11 cellular contexts compared by ENCODE assay signal in genomic region chr4:2141762-2142520, GRCh38.
A peak's percentile ranks its signal among the peaks of the same experiment; 100 is the strongest.
DNase-seq lines count a peak whose midpoint lies in the region; ATAC-seq, FAIRE-seq and TF ChIP-seq lines count a peak whose summit lies in the region.
"Had no signal": no experiment of that assay in that cellular context is flagged by ENCODE, and none has a peak within 500 bp of the region (broad histone marks: within the 10 kb centered on the region; RNA-seq: fewer than 3 reads in every experiment).

No MANE protein-coding gene starts in this region.

- TF ChIP-seq RAD21 in H1 (IDR thresholded peaks at IDR 0.05 in 1 of 2, conservative IDR thresholded peaks at IDR 0.05 in 1 of 2; ENCODE audit: low read depth in 2 of 2, low read length in 2 of 2): no peak

- ATAC-seq in HG03095 (IDR thresholded peaks at IDR 0.05; ENCODE audit: unreplicated experiment): no peak
- ATAC-seq: HCT116 had no signal

- CTCF ChIA-PET in H1 (lab: Charles Lee; ENCODE audit: partially characterized antibody): interaction anchor here (0.5 to 0.9 kb wide), 4 partner anchors 48 to 1010 kb away, joined by 3 to 6 read pairs (median 4); no protein-coding TSS in a partner anchor

- H4K20me1 ChIP-seq in H1 (replicated peaks in 1 of 2; ENCODE audit: control insufficient read depth in 1 of 2, insufficient read depth in 2 of 2, low read length in 2 of 2): peaks cover 8 to 12% of the 10 kb centered on the region in 2 experiments
- H4K20me1 ChIP-seq in smooth muscle cell (ENCODE audit: low read depth): no peaks in the 10 kb centered on the region

- no peak overlapping the region for H2BK120ac ChIP-seq in H1 (replicated peaks; ENCODE audit: low read depth, low read length)

- no peak overlapping the region for H3K56ac ChIP-seq in H1 (replicated peaks; ENCODE audit: insufficient read length, low read depth, low read length)

- H3K4me3 ChIP-seq in H1 (ENCODE audit: extremely low read depth in 1 of 4, insufficient read depth in 2 of 4, low read depth in 3 of 4, low read length in 4 of 4) (no peak overlapping the region), smooth muscle cell (no peak overlapping the region)
- H3K4me3 ChIP-seq: Peyer's patch had no signal

- H3K36me3 ChIP-seq in H1 (ENCODE audit: control insufficient read depth in 2 of 4, insufficient read depth in 4 of 4, low read length in 3 of 4) (no peaks in the 10 kb centered on the region), smooth muscle cell (ENCODE audit: low read depth) (no peaks in the 10 kb centered on the region)
- H3K36me3 ChIP-seq: Peyer's patch had no signal

- H3K79me2 ChIP-seq in H1 (ENCODE audit: control insufficient read depth in 1 of 2, insufficient read depth in 2 of 2, low read length in 2 of 2): no peaks in the 10 kb centered on the region
- H3K79me2 ChIP-seq in smooth muscle cell (ENCODE audit: low read depth): no peaks in the 10 kb centered on the region

- no peak overlapping the region for H2BK5ac ChIP-seq in H1 (ENCODE audit: low read depth, low read length)

- in situ Hi-C loops in G401 (cut with HindIII; ENCODE audit: low sequenced_read_pairs): no loop called here

- no peak overlapping the region for H3K14ac ChIP-seq in H1 (ENCODE audit: insufficient read length)

- FAIRE-seq in H1 (lab: Jason Lieb, UNC): no peak

- no peak overlapping the region for H4K5ac ChIP-seq in H1 (ENCODE audit: insufficient read length, low read depth, low read length)

- H3K23me2 ChIP-seq in H1 (ENCODE audit: low read depth, low read length): no peaks in the 10 kb centered on the region

- no peak overlapping the region for H3K23ac ChIP-seq in H1 (ENCODE audit: insufficient read length)

- peak overlapping the region; percentile 63 for H4K8ac ChIP-seq in H1 (ENCODE audit: extremely low read depth, insufficient read depth, low read length)

- peaks cover 21 to 81% (median 52%) of the 10 kb centered on the region in 4 experiments for H3K27me3 ChIP-seq in H1 (replicated peaks in 1 of 4; ENCODE audit: control insufficient read depth in 3 of 4, extremely low read depth in 1 of 4, insufficient read depth in 3 of 4, low read length in 3 of 4)
- H3K27me3 ChIP-seq in smooth muscle cell (ENCODE audit: low read depth): no peaks in the 10 kb centered on the region
- H3K27me3 ChIP-seq: Peyer's patch had no signal

- H3K9me3 ChIP-seq in H1 (ENCODE audit: insufficient read depth in 2 of 2, low read depth in 1 of 2, low read length in 1 of 2): no peaks in the 10 kb centered on the region
- H3K9me3 ChIP-seq in smooth muscle cell (replicated peaks; ENCODE audit: low read depth): no peaks in the 10 kb centered on the region
- H3K9me3 ChIP-seq: Peyer's patch had no signal

- H3K9ac ChIP-seq in H1 (replicated peaks in 1 of 4; ENCODE audit: extremely low read depth in 1 of 4, low read depth in 3 of 4, low read length in 3 of 4): no peak overlapping the region
- no peak overlapping the region for H3K9ac ChIP-seq in smooth muscle cell (ENCODE audit: low read depth)

- no peak overlapping the region for H3K4ac ChIP-seq in H1 (replicated peaks; ENCODE audit: insufficient read length, low read depth, low read length)

- no peak overlapping the region for H2BK15ac ChIP-seq in H1 (ENCODE audit: low read length)

- H2AK5ac ChIP-seq in H1 (ENCODE audit: low read depth, low read length): no peak overlapping the region

- H3K4me1 ChIP-seq in H1 (replicated peaks in 1 of 4; ENCODE audit: control insufficient read depth in 3 of 4, insufficient read depth in 4 of 4, low read length in 3 of 4): peaks cover 0 to 5% (median 4%) of the 10 kb centered on the region in 4 experiments; a peak in 6 of 7 replicates
- H3K4me1 ChIP-seq in smooth muscle cell (ENCODE audit: low read depth): no peaks in the 10 kb centered on the region
- H3K4me1 ChIP-seq: Peyer's patch had no signal

- no peak for TF ChIP-seq EP300 in H1 (IDR thresholded peaks at IDR 0.05; ENCODE audit: borderline replicate concordance in 1 of 2, low read depth in 2 of 2, low read length in 2 of 2)

- H2BK20ac ChIP-seq in H1 (ENCODE audit: low read length): no peak overlapping the region

- H3K18ac ChIP-seq in H1 (ENCODE audit: extremely low read depth, low read length): no peak overlapping the region

- TF ChIP-seq POLR2A in H1 (IDR thresholded peaks at IDR 0.05; ENCODE audit: control extremely low read depth in 1 of 2, low read depth in 2 of 2, low read length in 2 of 2): no peak

- H3K79me1 ChIP-seq in H1 (ENCODE audit: low read depth, low read length): no peaks in the 10 kb centered on the region

- H3K4me2 ChIP-seq in H1 (ENCODE audit: insufficient read depth in 1 of 2, low read depth in 2 of 2, low read length in 2 of 2) (no peak overlapping the region), smooth muscle cell (no peak overlapping the region)

- no peak overlapping the region for H3K27ac ChIP-seq in H1 (ENCODE audit: low read depth, low read length)
- no peak overlapping the region for H3K27ac ChIP-seq in smooth muscle cell (ENCODE audit: low read depth)
- H3K27ac ChIP-seq: Peyer's patch had no signal

- no peak overlapping the region for H2AFZ ChIP-seq in H1 (ENCODE audit: low read length)
- peak overlapping the region; percentile 54 for H2AFZ ChIP-seq in smooth muscle cell (ENCODE audit: low read depth)

- POLR2A ChIA-PET in H1 (lab: Charles Lee; ENCODE audit: partially characterized antibody): interaction anchor here (1.1 kb wide), 1 partner anchor 9 kb away, joined by 3 read pairs; no protein-coding TSS in a partner anchor

- peak; percentile 29 for DNase-seq in G401 (ENCODE audit: low spot score)
- peak; percentile 17 for DNase-seq in RPMI7951 (ENCODE audit: low read depth)
- peak in 1 of 2 experiments; percentile 10 for DNase-seq in H1 (ENCODE audit: low read depth in 1 of 2, low spot score in 2 of 2)
- DNase-seq in smooth muscle cell (lab: John Stamatoyannopoulos, UW; ENCODE audit: unreplicated experiment): no peak
- no peak for DNase-seq in germinal center (ENCODE audit: low spot score)
- DNase-seq in effector CD4-positive, alpha-beta T cell: no peak
- DNase-seq in NCI-H524 treated with DMSO at 0.1 percent for 48 hours (lab: John Stamatoyannopoulos, UW): no peak
- DNase-seq: NCI-H1417 treated with DMSO at 0.1 percent for 48 hours, Peyer's patch had no signal

- WGBS in H1 (ENCODE audit: extremely low coverage in 1 of 2, insufficient coverage in 1 of 2, insufficient read length in 1 of 2, insufficient replicate concordance in 2 of 2, low coverage in 1 of 2, low lambda C conversion rate in 2 of 2, missing lambda C conversion rate in 1 of 2), 2 experiments: 57% methylated on average over 8 of the region's 8 CpGs; no CpG with 5 or more reads in 1 of the 2 experiments
- WGBS in smooth muscle cell (ENCODE audit: low lambda C conversion rate): 53% methylated on average over 8 of the region's 8 CpGs

- no peak overlapping the region for H4K91ac ChIP-seq in H1 (replicated peaks; ENCODE audit: insufficient read length, low read length)

- no peak overlapping the region for H2BK12ac ChIP-seq in H1 (ENCODE audit: low read depth, low read length)

- TF ChIP-seq CTCF in H1 (IDR thresholded peaks at IDR 0.05; ENCODE audit: control extremely low read depth in 1 of 3, insufficient read depth in 1 of 3, low read depth in 1 of 3, low read length in 3 of 3) (no peak), smooth muscle cell (IDR thresholded peaks at IDR 0.05; ENCODE audit: borderline replicate concordance, insufficient read depth, poor library complexity, severe bottlenecking) (no peak)

- no peaks in the 10 kb centered on the region for H3F3A ChIP-seq in smooth muscle cell (ENCODE audit: low read depth)

TF ChIP-seq in H1, 55 proteins besides CTCF, POLR2A, EP300 and RAD21:
- TF ChIP-seq CREB1 (IDR thresholded peaks at IDR 0.05): no peak
- TF ChIP-seq CBX5 (IDR thresholded peaks at IDR 0.05; ENCODE audit: low read depth, low read length): no peak

Comparison
In these comparisons a context has a peak if more than half of its experiments do, and no peak if none do; other contexts are left out.
1. DNase-seq: peak in G401 (single experiment) and RPMI7951 (single experiment); none in smooth muscle cell (single experiment), germinal center (single experiment), effector CD4-positive, alpha-beta T cell (single experiment) and NCI-H524 treated with DMSO at 0.1 percent for 48 hours (single experiment).